In the genomic region with DNA sequence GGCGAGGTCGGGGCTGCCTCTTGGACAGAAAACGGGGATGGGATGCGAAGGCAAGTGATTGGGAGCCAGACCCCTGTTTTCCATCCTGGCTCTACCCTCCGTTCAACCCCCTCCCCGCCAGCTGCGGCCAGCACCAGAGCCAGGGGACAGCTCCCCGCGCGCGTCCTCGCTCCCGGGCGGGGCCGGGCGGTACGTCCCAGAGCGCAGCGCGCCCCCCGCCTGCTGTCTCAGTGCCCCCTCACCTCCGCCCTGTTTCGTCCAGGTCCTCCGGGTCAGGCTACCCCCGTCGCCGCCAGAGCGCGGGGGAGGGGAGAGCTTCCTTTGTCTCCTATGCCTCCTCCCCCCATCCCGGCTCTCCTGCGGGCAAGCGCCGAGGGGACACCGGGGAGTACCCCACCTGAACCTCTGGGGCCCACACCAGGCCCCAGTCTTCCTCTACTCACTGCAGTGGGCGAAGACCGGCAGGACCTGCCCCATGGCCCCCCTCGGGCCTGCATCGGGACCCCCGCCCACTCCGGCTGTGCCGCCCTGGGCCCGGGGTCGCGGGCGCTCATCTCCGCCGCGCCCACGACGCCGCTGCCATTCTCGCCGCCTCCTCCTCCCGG, we compare ENCODE assay signal across 8 cellular contexts. TPM values are rescaled to one million over a fixed set of nuclear protein-coding genes. Genes with fewer than 3 reads are reported as not detected.
DNase-seq lines count a peak whose midpoint lies in the region; ATAC-seq and TF ChIP-seq lines count a peak whose summit lies in the region.

No MANE protein-coding gene starts in this region.

- POLR2A ChIA-PET in activated CD8-positive, alpha-beta T cell treated with anti-CD3 and anti-CD28 coated beads, Interleukin-2, amount 10 ng/mL, durations not matched to agents 7 days and 5 days (lab: Charles Lee): no interaction called here

- TF ChIP-seq CTCF in fibroblast of pulmonary artery (IDR thresholded peaks at IDR 0.05; ENCODE audit: low read length, missing control alignments): no peak
- TF ChIP-seq CTCF in neural crest cell (conservative IDR thresholded peaks at IDR 0.05): no peak

- H3K4me1 Mint-ChIP-seq in IgD-negative memory B cell (peaks cover 21 to 38% (median 33%) of the 10 kb centered on the region in 3 donors), neural crest cell (peaks cover 48% of the 10 kb centered on the region)
- peaks cover 37% of the 10 kb centered on the region for H3K4me1 Mint-ChIP-seq in activated CD8-positive, alpha-beta T cell treated with anti-CD3 and anti-CD28 coated beads, Interleukin-2, amount 10 ng/mL, durations not matched to agents 7 days and 5 days (ENCODE audit: low read depth)

- H3K27me3 Mint-ChIP-seq in IgD-negative memory B cell (peaks cover 23% of the 10 kb centered on the region), neural crest cell (ENCODE audit: low read depth) (peaks cover 59% of the 10 kb centered on the region)
- H3K27me3 Mint-ChIP-seq in activated CD8-positive, alpha-beta T cell treated with anti-CD3 and anti-CD28 coated beads, Interleukin-2, amount 10 ng/mL, durations not matched to agents 7 days and 5 days (ENCODE audit: low read depth): peaks cover 15% of the 10 kb centered on the region

- H3K36me3 Mint-ChIP-seq in IgD-negative memory B cell (peaks cover 2% of the 10 kb centered on the region), neural crest cell (ENCODE audit: low read depth) (no peaks in the 10 kb centered on the region)
- H3K36me3 Mint-ChIP-seq in activated CD8-positive, alpha-beta T cell treated with anti-CD3 and anti-CD28 coated beads, Interleukin-2, amount 10 ng/mL, durations not matched to agents 7 days and 5 days (ENCODE audit: low read depth): peaks cover 6% of the 10 kb centered on the region

- H3K4me3 Mint-ChIP-seq in IgD-negative memory B cell (peak overlapping the region; percentile 62 to 81 (median 75)), neural crest cell (peak overlapping the region; percentile 60)
- peak overlapping the region; percentile 5 for H3K4me3 Mint-ChIP-seq in activated CD8-positive, alpha-beta T cell treated with anti-CD3 and anti-CD28 coated beads, Interleukin-2, amount 10 ng/mL, durations not matched to agents 7 days and 5 days

- DNase-seq in NCI-H1417 (lab: John Stamatoyannopoulos, UW) (peak; percentile 43 to 70 (median 68)), NCI-H1417 treated with DMSO at 0.1 percent for 48 hours (lab: John Stamatoyannopoulos, UW) (no peak), fibroblast of pulmonary artery (ENCODE audit: low read depth) (no peak), neural crest cell (ENCODE audit: low read depth, low spot score) (peak; percentile 64), NAMALWA (ENCODE audit: low spot score) (no peak), foreskin melanocyte (no peak)
- DNase-seq in activated CD8-positive, alpha-beta T cell treated with anti-CD3 and anti-CD28 coated beads, Interleukin-2, amount 10 ng/mL, durations not matched to agents 7 days and 5 days: peak; percentile 66

- CTCF ChIA-PET in activated CD8-positive, alpha-beta T cell treated with anti-CD3 and anti-CD28 coated beads, Interleukin-2, amount 10 ng/mL, durations not matched to agents 7 days and 5 days (lab: Charles Lee): interaction anchor here (0.7 to 6.6 kb wide), 8 partner anchors 9 to 146 kb away, joined by 3 to 83 read pairs (median 12); no protein-coding TSS in a partner anchor

- peak overlapping the region; percentile 75 for H3K4me3 ChIP-seq in fibroblast of pulmonary artery (replicated peaks; ENCODE audit: low read depth, low read length)

- peak overlapping the region in 2 of 3 donors; percentile 55 to 84 for H3K27ac Mint-ChIP-seq in IgD-negative memory B cell
- no peak overlapping the region for H3K27ac Mint-ChIP-seq in activated CD8-positive, alpha-beta T cell treated with anti-CD3 and anti-CD28 coated beads, Interleukin-2, amount 10 ng/mL, durations not matched to agents 7 days and 5 days
- no peak overlapping the region for H3K27ac Mint-ChIP-seq in neural crest cell (ENCODE audit: unreplicated experiment)

- ATAC-seq in activated CD8-positive, alpha-beta T cell treated with anti-CD3 and anti-CD28 coated beads, Interleukin-2, amount 10 ng/mL, durations not matched to agents 7 days and 5 days: peak; percentile 10

- H3K9me3 Mint-ChIP-seq in IgD-negative memory B cell (no peaks in the 10 kb centered on the region), neural crest cell (no peaks in the 10 kb centered on the region)
- no peaks in the 10 kb centered on the region for H3K9me3 Mint-ChIP-seq in activated CD8-positive, alpha-beta T cell treated with anti-CD3 and anti-CD28 coated beads, Interleukin-2, amount 10 ng/mL, durations not matched to agents 7 days and 5 days (ENCODE audit: insufficient read depth)

RNA-seq across cellular contexts. Expression of gene RTN2, which starts 0.4 kb away (rescaled TPM):
- polyA plus RNA-seq in IgD-negative memory B cell: 0.71 TPM
- total RNA-seq in activated CD8-positive, alpha-beta T cell treated with anti-CD3 and anti-CD28 coated beads, Interleukin-2, amount 10 ng/mL, durations not matched to agents 7 days and 5 days: 1 to 10 TPM; 2.0 to 3.4 TPM
- total RNA-seq in neural crest cell: 16.2 and 19.8 TPM in 2 replicates

RNA-seq across cellular contexts. Expression of gene PPM1N, which starts 1.8 kb away (rescaled TPM):
- polyA plus RNA-seq in IgD-negative memory B cell: 4.0 TPM
- total RNA-seq in activated CD8-positive, alpha-beta T cell treated with anti-CD3 and anti-CD28 coated beads, Interleukin-2, amount 10 ng/mL, durations not matched to agents 7 days and 5 days: 1 to 10 TPM; 1.6 to 3.2 TPM
- total RNA-seq in neural crest cell: not detected in 2 replicates

RNA-seq across cellular contexts. Expression of gene VASP, which starts 10.8 kb away (rescaled TPM):
- 111 TPM for polyA plus RNA-seq in IgD-negative memory B cell
- 100 to 1,000 TPM; 215 to 222 TPM for total RNA-seq in activated CD8-positive, alpha-beta T cell treated with anti-CD3 and anti-CD28 coated beads, Interleukin-2, amount 10 ng/mL, durations not matched to agents 7 days and 5 days
- total RNA-seq in neural crest cell: 46.1 and 49.9 TPM in 2 replicates

RNA-seq across cellular contexts. Expression of gene FOSB, which starts 28.7 kb away (rescaled TPM):
- 48.1 TPM for polyA plus RNA-seq in IgD-negative memory B cell
- 100 to 1,000 TPM; 154 to 172 TPM for total RNA-seq in activated CD8-positive, alpha-beta T cell treated with anti-CD3 and anti-CD28 coated beads, Interleukin-2, amount 10 ng/mL, durations not matched to agents 7 days and 5 days
- total RNA-seq in neural crest cell: 0.26 and 0.45 TPM in 2 replicates

Comparison
In these comparisons a context has a peak if more than half of its experiments do, and no peak if none do; other contexts are left out.
1. DNase-seq: peak in NCI-H1417 (3 of 3), activated CD8-positive, alpha-beta T cell treated with anti-CD3 and anti-CD28 coated beads, Interleukin-2, amount 10 ng/mL, durations not matched to agents 7 days and 5 days (single experiment) and neural crest cell (single experiment); none in NCI-H1417 treated with DMSO at 0.1 percent for 48 hours (single experiment), fibroblast of pulmonary artery (single experiment), NAMALWA (single experiment) and foreskin melanocyte (single experiment).
2. H3K27ac Mint-ChIP-seq: peak in IgD-negative memory B cell (2 of 3); none in activated CD8-positive, alpha-beta T cell treated with anti-CD3 and anti-CD28 coated beads, Interleukin-2, amount 10 ng/mL, durations not matched to agents 7 days and 5 days (single experiment) and neural crest cell (single experiment).
3. H3K4me3 Mint-ChIP-seq: peak in every context shown above with its lines; median percentile 75 in IgD-negative memory B cell; 60 in neural crest cell; 5 in activated CD8-positive, alpha-beta T cell treated with anti-CD3 and anti-CD28 coated beads, Interleukin-2, amount 10 ng/mL, durations not matched to agents 7 days and 5 days.